In genomic region chr15:91411570-91411969, GRCh38 we compare ENCODE assay signal across 26 cellular contexts.
"Had no signal": no experiment of that assay in that cellular context is flagged by ENCODE, and none has a peak within 500 bp of the region (broad histone marks: within the 10 kb centered on the region; RNA-seq: fewer than 3 reads in every experiment).

No MANE protein-coding gene starts in this region.

- H3K27me3 ChIP-seq: ascending aorta, cardiac muscle cell, MG63 had no signal

- H3K4me2 ChIP-seq: PC-9 had no signal

- H3K36me3 ChIP-seq: ascending aorta, cardiac muscle cell, MG63 had no signal

- H3K9me3 ChIP-seq: ascending aorta, MG63 had no signal

- H3K4me3 ChIP-seq: ascending aorta, cardiac muscle cell, MG63, PC-9 had no signal

- DNase-seq: activated CD4-positive, alpha-beta T cell treated with anti-CD3 and anti-CD28 coated beads for 36 hours; activated CD4-positive, alpha-beta T cell treated with anti-CD3 and anti-CD28 coated beads, Interleukin-2, amount 10 ng/mL, durations not matched to agents 7 days and 5 days; activated CD4-positive, alpha-beta T cell treated with anti-CD3 and anti-CD28 coated beads, Interleukin-2, amount 50 U/mL, for 48 hours; activated CD8-positive, alpha-beta T cell treated with anti-CD3 and anti-CD28 coated beads, Interleukin-2, amount 10 ng/mL, durations not matched to agents 7 days and 5 days; activated gamma-delta T cell; activated naive CD4-positive, alpha-beta T cell treated with Interleukin-2 at 50 U/mL for 16 hours; activated naive CD8-positive, alpha-beta T cell treated with anti-CD3 and anti-CD28 coated beads, Interleukin-2, amount 10 ng/mL, durations not matched to agents 7 days and 5 days; activated T-cell treated with anti-CD3 and anti-CD28 coated beads, Interleukin-2, amount 50 U/mL, for 24 hours; amygdala; Kasumi-1; KG1; MG63; NCI-H1105; NCI-H1417 treated with DMSO at 0.1 percent for 48 hours; NCI-H187 treated with DMSO at 0.1 percent for 48 hours; NCI-H2081; NCI-H2171 treated with DMSO at 0.1 percent for 48 hours; NCI-H2227 treated with DMSO at 0.1 percent for 48 hours; NCI-H446; NCI-H524; PC-9; Right ventricle myocardium superior had no signal

- H3K27ac ChIP-seq: ascending aorta, cardiac muscle cell, PC-9, RWPE1 had no signal

- ATAC-seq: activated CD4-positive, alpha-beta T cell treated with anti-CD3 and anti-CD28 coated beads for 36 hours; activated CD4-positive, CD25-positive, alpha-beta regulatory T cell treated with anti-CD3 and anti-CD28 coated beads, Interleukin-2, amount 50 U/mL, for 24 hours; activated CD8-positive, alpha-beta T cell treated with anti-CD3 and anti-CD28 coated beads, Interleukin-2, amount 10 ng/mL, durations not matched to agents 7 days and 5 days had no signal
